Comparison of ENCODE assay signal across 8 cellular contexts in genomic region chr3:132343018-132343612, GRCh38. TPM values are rescaled to one million over a fixed set of nuclear protein-coding genes. Genes with fewer than 3 reads are reported as not detected.
DNase-seq lines count a peak whose midpoint lies in the region; ATAC-seq, FAIRE-seq and TF ChIP-seq lines count a peak whose summit lies in the region.

No MANE protein-coding gene starts in this region.

- H3K9me3 Mint-ChIP-seq in CD8-positive, alpha-beta T cell = no peaks in the 10 kb centered on the region
- H3K9me3 Mint-ChIP-seq in endodermal cell = no peaks in the 10 kb centered on the region
- no peaks in the 10 kb centered on the region for H3K9me3 Mint-ChIP-seq in memory B cell
- no peaks in the 10 kb centered on the region for H3K9me3 Mint-ChIP-seq in activated T-helper 1 cell treated with anti-CD3 and anti-CD28 coated beads, Interleukin-12 subunit alpha, Interleukin-12 subunit beta, Interleukin-2, Interleukin-4 antibody, amounts not matched to agents 30 ng/mL and 10 ng/mL and 1 ng/mL, durations not matched to agents 14 hours and 24 hours and 36 hours

- H3K9me3 ChIP-seq in CD8-positive, alpha-beta T cell (ENCODE audit: low read length) = no peaks in the 10 kb centered on the region
- H3K9me3 ChIP-seq in RWPE2 (ENCODE audit: severe bottlenecking) = no peaks in the 10 kb centered on the region
- no peaks in the 10 kb centered on the region for H3K9me3 ChIP-seq in endodermal cell (ENCODE audit: control insufficient read depth, low read length)

- POLR2A ChIA-PET in CD8-positive, alpha-beta T cell (lab: Charles Lee) = no interaction called here

- TF ChIP-seq CTCF in CD8-positive, alpha-beta T cell (IDR thresholded peaks at IDR 0.05) = peak; percentile 62
- TF ChIP-seq CTCF in RWPE2 (IDR thresholded peaks at IDR 0.05; ENCODE audit: poor library complexity, severe bottlenecking) = peak; percentile 82
- TF ChIP-seq CTCF in endodermal cell (conservative IDR thresholded peaks at IDR 0.05) = peak; percentile 91

- WGBS in endodermal cell (ENCODE audit: insufficient coverage in 1 of 2, insufficient read length in 1 of 2), 2 experiments = 10 to 13% methylated on average over 5 to 6 of the region's 6 CpGs

- H3K9ac ChIP-seq in endodermal cell (ENCODE audit: extremely low read depth, low read length, poor library complexity, severe bottlenecking) = no peak overlapping the region

- no peaks in the 10 kb centered on the region for H3K4me1 Mint-ChIP-seq in CD8-positive, alpha-beta T cell (ENCODE audit: low read depth)
- H3K4me1 Mint-ChIP-seq in endodermal cell (peaks cover 3% of the 10 kb centered on the region), memory B cell (peaks cover 3% of the 10 kb centered on the region)
- no peaks in the 10 kb centered on the region for H3K4me1 Mint-ChIP-seq in activated T-helper 1 cell treated with anti-CD3 and anti-CD28 coated beads, Interleukin-12 subunit alpha, Interleukin-12 subunit beta, Interleukin-2, Interleukin-4 antibody, amounts not matched to agents 30 ng/mL and 10 ng/mL and 1 ng/mL, durations not matched to agents 14 hours and 24 hours and 36 hours (ENCODE audit: low read depth)

- no peak overlapping the region for H3K27ac ChIP-seq in CD8-positive, alpha-beta T cell (ENCODE audit: low read depth, low read length)
- H3K27ac ChIP-seq in RWPE2 (ENCODE audit: poor library complexity, severe bottlenecking) = no peak overlapping the region
- no peak overlapping the region for H3K27ac ChIP-seq in endodermal cell (ENCODE audit: low read depth, low read length)

- no peaks in the 10 kb centered on the region for H3K36me3 ChIP-seq in CD8-positive, alpha-beta T cell (ENCODE audit: insufficient read depth, low read length)
- H3K36me3 ChIP-seq in RWPE2 (ENCODE audit: low read depth) (no peaks in the 10 kb centered on the region), endodermal cell (ENCODE audit: control insufficient read depth, insufficient read depth, low read length) (no peaks in the 10 kb centered on the region)

- intact Hi-C loops in CD8-positive, alpha-beta T cell (cut with DNase I, micrococcal nuclease) = loop anchor here (1.0 to 10.0 kb wide), 4 partner anchors 90 to 1588 kb away; no protein-coding TSS in a partner anchor
- intact Hi-C loops in activated T-helper 1 cell treated with anti-CD3 and anti-CD28 coated beads, Interleukin-12 subunit alpha, Interleukin-12 subunit beta, Interleukin-2, Interleukin-4 antibody, amounts not matched to agents 30 ng/mL and 10 ng/mL and 1 ng/mL, durations not matched to agents 14 hours and 24 hours and 36 hours (cut with micrococcal nuclease) = loop anchor here (1.0 to 10.0 kb wide), 2 partner anchors 90 to 1308 kb away; no protein-coding TSS in a partner anchor

- ATAC-seq in CD8-positive, alpha-beta T cell = no peak
- ATAC-seq in RWPE2 (ENCODE audit: low read depth) = peak; percentile 56; the same call in 1 of the 3 replicates
- peak; percentile 61 for ATAC-seq in memory B cell (ENCODE audit: low read depth)
- ATAC-seq in GM21360 (IDR thresholded peaks at IDR 0.05; ENCODE audit: unreplicated experiment) = no peak

- H3K27me3 Mint-ChIP-seq in CD8-positive, alpha-beta T cell (ENCODE audit: low read depth) = peaks cover 7% of the 10 kb centered on the region
- H3K27me3 Mint-ChIP-seq in endodermal cell (ENCODE audit: insufficient read depth) (no peaks in the 10 kb centered on the region), memory B cell (peaks cover 2% of the 10 kb centered on the region)
- peaks cover 23% of the 10 kb centered on the region for H3K27me3 Mint-ChIP-seq in activated T-helper 1 cell treated with anti-CD3 and anti-CD28 coated beads, Interleukin-12 subunit alpha, Interleukin-12 subunit beta, Interleukin-2, Interleukin-4 antibody, amounts not matched to agents 30 ng/mL and 10 ng/mL and 1 ng/mL, durations not matched to agents 14 hours and 24 hours and 36 hours (ENCODE audit: insufficient read depth)

- peak; percentile 90 for FAIRE-seq in GM19239 (lab: Jason Lieb, UNC)

- CTCF ChIA-PET in CD8-positive, alpha-beta T cell (lab: Charles Lee) = interaction anchor here (0.7 to 2.8 kb wide), 7 partner anchors 9 to 26 kb away, joined by 3 to 13 read pairs (median 5); no protein-coding TSS in a partner anchor

- no peak overlapping the region for H3K4me3 Mint-ChIP-seq in CD8-positive, alpha-beta T cell
- no peak overlapping the region for H3K4me3 Mint-ChIP-seq in endodermal cell
- H3K4me3 Mint-ChIP-seq in memory B cell = no peak overlapping the region
- H3K4me3 Mint-ChIP-seq in activated T-helper 1 cell treated with anti-CD3 and anti-CD28 coated beads, Interleukin-12 subunit alpha, Interleukin-12 subunit beta, Interleukin-2, Interleukin-4 antibody, amounts not matched to agents 30 ng/mL and 10 ng/mL and 1 ng/mL, durations not matched to agents 14 hours and 24 hours and 36 hours = no peak overlapping the region

- H3K36me3 Mint-ChIP-seq in CD8-positive, alpha-beta T cell = no peaks in the 10 kb centered on the region
- peaks cover 12% of the 10 kb centered on the region for H3K36me3 Mint-ChIP-seq in endodermal cell (ENCODE audit: low read depth)
- no peaks in the 10 kb centered on the region for H3K36me3 Mint-ChIP-seq in memory B cell
- no peaks in the 10 kb centered on the region for H3K36me3 Mint-ChIP-seq in activated T-helper 1 cell treated with anti-CD3 and anti-CD28 coated beads, Interleukin-12 subunit alpha, Interleukin-12 subunit beta, Interleukin-2, Interleukin-4 antibody, amounts not matched to agents 30 ng/mL and 10 ng/mL and 1 ng/mL, durations not matched to agents 14 hours and 24 hours and 36 hours (ENCODE audit: low read depth)

- H3K4me3 ChIP-seq in CD8-positive, alpha-beta T cell (ENCODE audit: low read depth, low read length) = no peak overlapping the region
- no peak overlapping the region for H3K4me3 ChIP-seq in RWPE2 (ENCODE audit: severe bottlenecking)
- no peak overlapping the region for H3K4me3 ChIP-seq in endodermal cell (ENCODE audit: low read length)

- H3K4me1 ChIP-seq in CD8-positive, alpha-beta T cell (ENCODE audit: insufficient read depth, low read length) = no peaks in the 10 kb centered on the region
- peaks cover 12% of the 10 kb centered on the region for H3K4me1 ChIP-seq in RWPE2 (ENCODE audit: insufficient read depth, poor library complexity, severe bottlenecking)
- no peaks in the 10 kb centered on the region for H3K4me1 ChIP-seq in endodermal cell (ENCODE audit: control insufficient read depth, insufficient read depth, low read length)

- DNase-seq in CD8-positive, alpha-beta T cell = peak in 1 of 7 experiments; percentile 13
- DNase-seq in GM19239 (ENCODE audit: insufficient read length, low spot score) (peak; percentile 12), NAMALWA (ENCODE audit: low spot score) (peak; percentile 82), RWPE2 (ENCODE audit: low spot score) (no peak), endodermal cell (peak; percentile 74), memory B cell (ENCODE audit: low spot score in 2 of 2) (peak; percentile 15 to 22)
- DNase-seq in activated T-helper 1 cell treated with anti-CD3 and anti-CD28 coated beads, Interleukin-12 subunit alpha, Interleukin-12 subunit beta, Interleukin-2, Interleukin-4 antibody, amounts not matched to agents 30 ng/mL and 10 ng/mL and 1 ng/mL, durations not matched to agents 14 hours and 24 hours and 36 hours (ENCODE audit: low spot score) = no peak

- no peak overlapping the region for H3K27ac Mint-ChIP-seq in CD8-positive, alpha-beta T cell
- H3K27ac Mint-ChIP-seq in endodermal cell (no peak overlapping the region), memory B cell (no peak overlapping the region)
- no peak overlapping the region for H3K27ac Mint-ChIP-seq in activated T-helper 1 cell treated with anti-CD3 and anti-CD28 coated beads, Interleukin-12 subunit alpha, Interleukin-12 subunit beta, Interleukin-2, Interleukin-4 antibody, amounts not matched to agents 30 ng/mL and 10 ng/mL and 1 ng/mL, durations not matched to agents 14 hours and 24 hours and 36 hours

- H3K27me3 ChIP-seq in CD8-positive, alpha-beta T cell (ENCODE audit: insufficient read depth, low read length) = no peaks in the 10 kb centered on the region
- H3K27me3 ChIP-seq in RWPE2 (ENCODE audit: insufficient read depth, poor library complexity, severe bottlenecking) = no peaks in the 10 kb centered on the region
- no peaks in the 10 kb centered on the region for H3K27me3 ChIP-seq in endodermal cell (ENCODE audit: control insufficient read depth, insufficient read depth, low read length, poor library complexity, severe bottlenecking)

RNA-seq across cellular contexts. Expression of gene ACP3, which starts 25.9 kb away (rescaled TPM):
- not detected for total RNA-seq in CD8-positive, alpha-beta T cell
- total RNA-seq in endodermal cell = 10 to 100 TPM; 17.0 to 24.6 TPM
- polyA plus RNA-seq in endodermal cell (2013, experiment 1 of 2) = 2.0 TPM
- polyA plus RNA-seq in endodermal cell (2013, experiment 2 of 2) = 0.99 TPM
- total RNA-seq in activated T-helper 1 cell treated with anti-CD3 and anti-CD28 coated beads, Interleukin-12 subunit alpha, Interleukin-12 subunit beta, Interleukin-2, Interleukin-4 antibody, amounts not matched to agents 30 ng/mL and 10 ng/mL and 1 ng/mL, durations not matched to agents 14 hours and 24 hours and 36 hours = not detected in 2 replicates

Comparison
In these comparisons a context has a peak if more than half of its experiments do, and no peak if none do; other contexts are left out.
1. ATAC-seq: peak in RWPE2 (single experiment) and memory B cell (single experiment); none in CD8-positive, alpha-beta T cell (single experiment) and GM21360 (single experiment).
2. DNase-seq: peak in GM19239 (single experiment), NAMALWA (single experiment), endodermal cell (single experiment) and memory B cell (2 of 2); none in RWPE2 (single experiment) and activated T-helper 1 cell treated with anti-CD3 and anti-CD28 coated beads, Interleukin-12 subunit alpha, Interleukin-12 subunit beta, Interleukin-2, Interleukin-4 antibody, amounts not matched to agents 30 ng/mL and 10 ng/mL and 1 ng/mL, durations not matched to agents 14 hours and 24 hours and 36 hours (single experiment).
3. RNA of gene ACP3, which starts 25.9 kb away (total RNA-seq): 17.0 to 24.6 TPM in endodermal cell; not detected in CD8-positive, alpha-beta T cell and not detected in activated T-helper 1 cell treated with anti-CD3 and anti-CD28 coated beads, Interleukin-12 subunit alpha, Interleukin-12 subunit beta, Interleukin-2, Interleukin-4 antibody, amounts not matched to agents 30 ng/mL and 10 ng/mL and 1 ng/mL, durations not matched to agents 14 hours and 24 hours and 36 hours; every median in the first group is over 10 times any median in the second.
4. Peak in every context shown above with its lines, with median percentiles within 50 percentile points of each other: CTCF ChIP-seq.